ENCODE assay signal across 11 cellular contexts in genomic region chr2:36596397-36596796, GRCh38. TPM values are rescaled to one million over a fixed set of nuclear protein-coding genes. Genes with fewer than 3 reads are reported as not detected.
DNase-seq lines count a peak whose midpoint lies in the region; ATAC-seq, FAIRE-seq and TF ChIP-seq lines count a peak whose summit lies in the region.
"Had no signal": no experiment of that assay in that cellular context is flagged by ENCODE, and none has a peak within 500 bp of the region (broad histone marks: within the 10 kb centered on the region; RNA-seq: fewer than 3 reads in every experiment).

No MANE protein-coding gene starts in this region.

- H3K36me3 Mint-ChIP-seq in activated CD4-positive, alpha-beta T cell treated with anti-CD3 and anti-CD28 coated beads, Interleukin-2, amount 10 ng/mL, durations not matched to agents 24 days and 14 days (ENCODE audit: low read depth) = peaks cover 13% of the 10 kb centered on the region
- peaks cover 10% of the 10 kb centered on the region for H3K36me3 Mint-ChIP-seq in activated T-helper 1 cell treated with anti-CD3 and anti-CD28 coated beads, Interleukin-12 subunit alpha, Interleukin-12 subunit beta, Interleukin-2, Interleukin-4 antibody, amounts not matched to agents 30 ng/mL and 10 ng/mL and 1 ng/mL, durations not matched to agents 14 hours and 24 hours and 36 hours (ENCODE audit: low read depth)
- no peaks in the 10 kb centered on the region for H3K36me3 Mint-ChIP-seq in glutamatergic neuron (ENCODE audit: unreplicated experiment)
- peaks cover 21 to 22% of the 10 kb centered on the region in 2 donors for H3K36me3 Mint-ChIP-seq in stimulated activated naive B cell treated with anti-CD40 and anti-IgM and Interleukin-4, amounts not matched to agents 10 μg/mL and 1 μg/mL and 100 μg/mL, for 72 hours

- H3K9me3 Mint-ChIP-seq in activated CD4-positive, alpha-beta T cell treated with anti-CD3 and anti-CD28 coated beads, Interleukin-2, amount 10 ng/mL, durations not matched to agents 24 days and 14 days = no peaks in the 10 kb centered on the region
- no peaks in the 10 kb centered on the region for H3K9me3 Mint-ChIP-seq in activated T-helper 1 cell treated with anti-CD3 and anti-CD28 coated beads, Interleukin-12 subunit alpha, Interleukin-12 subunit beta, Interleukin-2, Interleukin-4 antibody, amounts not matched to agents 30 ng/mL and 10 ng/mL and 1 ng/mL, durations not matched to agents 14 hours and 24 hours and 36 hours
- H3K9me3 Mint-ChIP-seq in glutamatergic neuron (ENCODE audit: unreplicated experiment) = peaks cover 2% of the 10 kb centered on the region
- H3K9me3 Mint-ChIP-seq in stimulated activated naive B cell treated with anti-CD40 and anti-IgM and Interleukin-4, amounts not matched to agents 10 μg/mL and 1 μg/mL and 100 μg/mL, for 72 hours = peaks cover 0 to 3% of the 10 kb centered on the region in 2 donors

- H3K27me3 Mint-ChIP-seq in activated CD4-positive, alpha-beta T cell treated with anti-CD3 and anti-CD28 coated beads, Interleukin-2, amount 10 ng/mL, durations not matched to agents 24 days and 14 days = no peaks in the 10 kb centered on the region
- peaks cover 5% of the 10 kb centered on the region for H3K27me3 Mint-ChIP-seq in activated T-helper 1 cell treated with anti-CD3 and anti-CD28 coated beads, Interleukin-12 subunit alpha, Interleukin-12 subunit beta, Interleukin-2, Interleukin-4 antibody, amounts not matched to agents 30 ng/mL and 10 ng/mL and 1 ng/mL, durations not matched to agents 14 hours and 24 hours and 36 hours (ENCODE audit: insufficient read depth)
- H3K27me3 Mint-ChIP-seq in glutamatergic neuron (ENCODE audit: unreplicated experiment) = peaks cover 2% of the 10 kb centered on the region
- no peaks in the 10 kb centered on the region for H3K27me3 Mint-ChIP-seq in stimulated activated naive B cell treated with anti-CD40 and anti-IgM and Interleukin-4, amounts not matched to agents 10 μg/mL and 1 μg/mL and 100 μg/mL, for 72 hours

- H3K4me1 Mint-ChIP-seq in activated CD4-positive, alpha-beta T cell treated with anti-CD3 and anti-CD28 coated beads, Interleukin-2, amount 10 ng/mL, durations not matched to agents 24 days and 14 days = peaks cover 19% of the 10 kb centered on the region
- H3K4me1 Mint-ChIP-seq in activated T-helper 1 cell treated with anti-CD3 and anti-CD28 coated beads, Interleukin-12 subunit alpha, Interleukin-12 subunit beta, Interleukin-2, Interleukin-4 antibody, amounts not matched to agents 30 ng/mL and 10 ng/mL and 1 ng/mL, durations not matched to agents 14 hours and 24 hours and 36 hours (ENCODE audit: low read depth) = peaks cover 29% of the 10 kb centered on the region
- H3K4me1 Mint-ChIP-seq in glutamatergic neuron (ENCODE audit: low read depth, unreplicated experiment) = peaks cover 12% of the 10 kb centered on the region
- peaks cover 24 to 47% of the 10 kb centered on the region in 2 donors for H3K4me1 Mint-ChIP-seq in stimulated activated naive B cell treated with anti-CD40 and anti-IgM and Interleukin-4, amounts not matched to agents 10 μg/mL and 1 μg/mL and 100 μg/mL, for 72 hours

- peak overlapping the region; percentile 97 for H3K4me3 Mint-ChIP-seq in activated CD4-positive, alpha-beta T cell treated with anti-CD3 and anti-CD28 coated beads, Interleukin-2, amount 10 ng/mL, durations not matched to agents 24 days and 14 days
- peak overlapping the region; percentile 93 for H3K4me3 Mint-ChIP-seq in activated T-helper 1 cell treated with anti-CD3 and anti-CD28 coated beads, Interleukin-12 subunit alpha, Interleukin-12 subunit beta, Interleukin-2, Interleukin-4 antibody, amounts not matched to agents 30 ng/mL and 10 ng/mL and 1 ng/mL, durations not matched to agents 14 hours and 24 hours and 36 hours
- H3K4me3 Mint-ChIP-seq in glutamatergic neuron (ENCODE audit: unreplicated experiment) = peak overlapping the region; percentile 87
- H3K4me3 Mint-ChIP-seq in stimulated activated naive B cell treated with anti-CD40 and anti-IgM and Interleukin-4, amounts not matched to agents 10 μg/mL and 1 μg/mL and 100 μg/mL, for 72 hours = peak overlapping the region; percentile 85 to 95

- FAIRE-seq in D721Med (lab: Jason Lieb, UNC) = no peak
- FAIRE-seq: colon had no signal

- no peak overlapping the region for H3K27ac Mint-ChIP-seq in activated CD4-positive, alpha-beta T cell treated with anti-CD3 and anti-CD28 coated beads, Interleukin-2, amount 10 ng/mL, durations not matched to agents 24 days and 14 days
- H3K27ac Mint-ChIP-seq in activated T-helper 1 cell treated with anti-CD3 and anti-CD28 coated beads, Interleukin-12 subunit alpha, Interleukin-12 subunit beta, Interleukin-2, Interleukin-4 antibody, amounts not matched to agents 30 ng/mL and 10 ng/mL and 1 ng/mL, durations not matched to agents 14 hours and 24 hours and 36 hours = peak overlapping the region; percentile 33
- no peak overlapping the region for H3K27ac Mint-ChIP-seq in glutamatergic neuron (ENCODE audit: unreplicated experiment)
- no peak overlapping the region for H3K27ac Mint-ChIP-seq in stimulated activated naive B cell treated with anti-CD40 and anti-IgM and Interleukin-4, amounts not matched to agents 10 μg/mL and 1 μg/mL and 100 μg/mL, for 72 hours

- no peak for TF ChIP-seq CTCF in glutamatergic neuron (IDR thresholded peaks at IDR 0.05; ENCODE audit: partially characterized antibody, unreplicated experiment)
- TF ChIP-seq CTCF in D721Med (IDR thresholded peaks at IDR 0.05; ENCODE audit: insufficient read depth, missing control alignments) = no peak

- intact Hi-C loops in activated CD4-positive, alpha-beta T cell treated with anti-CD3 and anti-CD28 coated beads, Interleukin-2, amount 10 ng/mL, durations not matched to agents 24 days and 14 days (cut with micrococcal nuclease) = loop anchor here (5.0 kb wide), 1 partner anchor 354 kb away; no protein-coding TSS in a partner anchor
- intact Hi-C loops in activated T-helper 1 cell treated with anti-CD3 and anti-CD28 coated beads, Interleukin-12 subunit alpha, Interleukin-12 subunit beta, Interleukin-2, Interleukin-4 antibody, amounts not matched to agents 30 ng/mL and 10 ng/mL and 1 ng/mL, durations not matched to agents 14 hours and 24 hours and 36 hours (cut with micrococcal nuclease) = loop anchor here (5.0 kb wide), 2 partner anchors 191 to 371 kb away; partner anchors contain the start of gene STRN

- no peak for DNase-seq in activated CD4-positive, alpha-beta T cell treated with anti-CD3 and anti-CD28 coated beads, Interleukin-2, amount 10 ng/mL, durations not matched to agents 24 days and 14 days
- no peak for DNase-seq in activated CD4-positive, alpha-beta T cell treated with anti-CD3 and anti-CD28 coated beads, Interleukin-2, amount 50 U/mL, for 4 hours
- DNase-seq in activated T-helper 1 cell treated with anti-CD3 and anti-CD28 coated beads, Interleukin-12 subunit alpha, Interleukin-12 subunit beta, Interleukin-2, Interleukin-4 antibody, amounts not matched to agents 30 ng/mL and 10 ng/mL and 1 ng/mL, durations not matched to agents 14 hours and 24 hours and 36 hours (ENCODE audit: low spot score) = no peak
- DNase-seq in glutamatergic neuron = no peak
- no peak for DNase-seq in stimulated activated naive B cell treated with anti-CD40 and anti-IgM and Interleukin-4, amounts not matched to agents 10 μg/mL and 1 μg/mL and 100 μg/mL, for 72 hours
- DNase-seq in D721Med (ENCODE audit: insufficient read length, low spot score) = no peak
- no peak for DNase-seq in AG20443 (ENCODE audit: low spot score)
- DNase-seq in stimulated activated CD4-positive, alpha-beta T cell treated with anti-CD3 and anti-CD28 coated beads, Interleukin-2, amount 100 ng/mL, for 48 hours = no peak
- DNase-seq: left ventricle myocardium superior had no signal

- no peak for ATAC-seq in stimulated activated naive B cell treated with anti-CD40 and anti-IgM and Interleukin-4, amounts not matched to agents 10 μg/mL and 1 μg/mL and 100 μg/mL, for 72 hours (replicated peaks)
- ATAC-seq: activated CD4-positive, CD25-positive, alpha-beta regulatory T cell treated with anti-CD3 and anti-CD28 coated beads, Interleukin-2, amount 50 U/mL, for 24 hours; left ventricle myocardium superior had no signal

RNA-seq across cellular contexts. Expression of gene FEZ2, which starts 1.6 kb away (rescaled TPM):
- 13.5 and 17.5 TPM in 2 replicates for total RNA-seq in activated CD4-positive, alpha-beta T cell treated with anti-CD3 and anti-CD28 coated beads, Interleukin-2, amount 10 ng/mL, durations not matched to agents 24 days and 14 days
- 14.0 and 14.9 TPM in 2 replicates for total RNA-seq in activated T-helper 1 cell treated with anti-CD3 and anti-CD28 coated beads, Interleukin-12 subunit alpha, Interleukin-12 subunit beta, Interleukin-2, Interleukin-4 antibody, amounts not matched to agents 30 ng/mL and 10 ng/mL and 1 ng/mL, durations not matched to agents 14 hours and 24 hours and 36 hours
- total RNA-seq in glutamatergic neuron (ENCODE audit: unreplicated experiment) = 47.3 TPM
